ENCODE assay signal across 26 cellular contexts in genomic region chr5:104952876-104953275, GRCh38.
"Had no signal": no experiment of that assay in that cellular context is flagged by ENCODE, and none has a peak within 500 bp of the region (broad histone marks: within the 10 kb centered on the region; RNA-seq: fewer than 3 reads in every experiment).

No MANE protein-coding gene starts in this region.

- H3K4me3 ChIP-seq: esophagus muscularis mucosa, gastroesophageal sphincter, heart left ventricle, hepatocyte, left lung, mucosa of descending colon, pancreas, right lobe of liver, thoracic aorta, tibial nerve, upper lobe of left lung had no signal

- FAIRE-seq: endothelial cell of umbilical vein, kidney, pancreas, small intestine, urothelium cell line had no signal

- H3K4me1 ChIP-seq: esophagus muscularis mucosa, foreskin keratinocyte, gastroesophageal sphincter, heart left ventricle, left lung, pancreas, right lobe of liver, tibial nerve, upper lobe of left lung had no signal

- ATAC-seq: foreskin keratinocyte; gastroesophageal sphincter; heart left ventricle; left lung; mucosa of descending colon; natural killer cell treated with Interleukin-12 subunit alpha and Interleukin-12 subunit beta and Interleukin-15 and Interleukin-18, amount 100 ng/mL, for 72 hours; pancreas; right lobe of liver; stimulated activated naive B cell treated with anti-CD40 and anti-IgM and Interleukin-4, amounts not matched to agents 10 μg/mL and 1 μg/mL and 100 μg/mL, for 72 hours had no signal

- H3K79me2 ChIP-seq: hepatocyte had no signal

- H3K9me3 ChIP-seq: esophagus muscularis mucosa, gastroesophageal sphincter, mucosa of descending colon, neutrophil, pancreas, right lobe of liver, thoracic aorta, tibial nerve had no signal

- H3K27me3 ChIP-seq: esophagus muscularis mucosa, foreskin keratinocyte, gastroesophageal sphincter, heart left ventricle, hepatocyte, left lung, neutrophil, pancreas, right lobe of liver, tibial nerve, upper lobe of left lung had no signal

- H3K27ac ChIP-seq: esophagus muscularis mucosa, foreskin keratinocyte, gastroesophageal sphincter, heart left ventricle, hepatocyte, left lung, neutrophil, pancreas, right lobe of liver, thoracic aorta, tibial nerve, upper lobe of left lung had no signal

- H3K36me3 ChIP-seq: esophagus muscularis mucosa, gastroesophageal sphincter, heart left ventricle, left lung, neutrophil, pancreas, right lobe of liver, thoracic aorta, tibial nerve, upper lobe of left lung had no signal

- H3K4me2 ChIP-seq: hepatocyte had no signal

- H2AFZ ChIP-seq: hepatocyte had no signal

- DNase-seq: dermis blood vessel endothelial cell; effector memory CD4-positive, alpha-beta T cell; foreskin keratinocyte; heart left ventricle; kidney; left lung; mesenchymal stem cell; mucosa of descending colon; naive B cell; pancreas; retina; right lobe of liver; small intestine; stimulated activated CD4-positive, alpha-beta T cell treated with anti-CD3 and anti-CD28 coated beads, Interleukin-15, amount 100 ng/mL, for 24 hours; stimulated activated CD4-positive, alpha-beta T cell treated with anti-CD3 and anti-CD28 coated beads, Interleukin-2, amount 100 ng/mL, for 48 hours; stimulated activated naive B cell treated with anti-CD40 and anti-IgM and Interleukin-4, amounts not matched to agents 10 μg/mL and 1 μg/mL and 100 μg/mL, for 72 hours; upper lobe of left lung had no signal
